In genomic region chr1:28756846-28757245, GRCh38 we compare ENCODE assay signal across 15 cellular contexts. TPM values are rescaled to one million over a fixed set of nuclear protein-coding genes. Genes with fewer than 3 reads are reported as not detected.
DNase-seq lines count a peak whose midpoint lies in the region; ATAC-seq and TF ChIP-seq lines count a peak whose summit lies in the region.
"Had no signal": no experiment of that assay in that cellular context is flagged by ENCODE, and none has a peak within 500 bp of the region (broad histone marks: within the 10 kb centered on the region; RNA-seq: fewer than 3 reads in every experiment).

No MANE protein-coding gene starts in this region.

- peak; percentile 34; the same call in 1 of the 2 replicates for TF ChIP-seq RAD21 in SK-N-SH (IDR thresholded peaks at IDR 0.05; ENCODE audit: low read length)

- H3F3A ChIP-seq in SK-N-SH (replicated peaks; ENCODE audit: insufficient read depth): peaks cover 8% of the 10 kb centered on the region

- no peak overlapping the region for H3K4me3 Mint-ChIP-seq in activated naive CD4-positive, alpha-beta T cell treated with anti-CD3 and anti-CD28 coated beads for 36 hours
- no peak overlapping the region for H3K4me3 Mint-ChIP-seq in activated naive CD4-positive, alpha-beta T cell treated with anti-CD3 and anti-CD28 coated beads, Interleukin-2, amount 10 ng/mL, durations not matched to agents 7 days and 5 days
- H3K4me3 Mint-ChIP-seq: T-helper 1 cell treated with Interleukin-12 subunit alpha and Interleukin-12 subunit beta and Interleukin-4 antibody, amounts not matched to agents 30 μg/mL and 1 μg/mL, for 36 hours had no signal

- peaks cover 23% of the 10 kb centered on the region for H3K36me3 Mint-ChIP-seq in activated naive CD4-positive, alpha-beta T cell treated with anti-CD3 and anti-CD28 coated beads for 36 hours (ENCODE audit: low read depth)
- H3K36me3 Mint-ChIP-seq in activated naive CD4-positive, alpha-beta T cell treated with anti-CD3 and anti-CD28 coated beads, Interleukin-2, amount 10 ng/mL, durations not matched to agents 7 days and 5 days: peaks cover 18% of the 10 kb centered on the region

- H3K4me3 ChIP-seq in SK-N-SH (ENCODE audit: low read depth in 2 of 2, low read length in 1 of 2) (no peak overlapping the region), fibroblast of villous mesenchyme (ENCODE audit: low read depth, low read length) (no peak overlapping the region), retinal pigment epithelial cell (ENCODE audit: low read length) (no peak overlapping the region)
- H3K4me3 ChIP-seq: BLaER1 treated with 17β-estradiol and CSF1 and Interleukin-3, amounts not matched to agents 10 nM and 100 nM; pancreas had no signal

- ATAC-seq in HG03571 (IDR thresholded peaks at IDR 0.05; ENCODE audit: unreplicated experiment): no peak
- no peak for ATAC-seq in HG02884 (IDR thresholded peaks at IDR 0.05; ENCODE audit: unreplicated experiment)

- H4K20me1 ChIP-seq in SK-N-SH (ENCODE audit: insufficient read depth): peaks cover 100% of the 10 kb centered on the region

- H3K9me3 Mint-ChIP-seq in activated naive CD4-positive, alpha-beta T cell treated with anti-CD3 and anti-CD28 coated beads for 36 hours: no peaks in the 10 kb centered on the region
- H3K9me3 Mint-ChIP-seq in activated naive CD4-positive, alpha-beta T cell treated with anti-CD3 and anti-CD28 coated beads, Interleukin-2, amount 10 ng/mL, durations not matched to agents 7 days and 5 days: no peaks in the 10 kb centered on the region
- H3K9me3 Mint-ChIP-seq: T-helper 1 cell treated with Interleukin-12 subunit alpha and Interleukin-12 subunit beta and Interleukin-4 antibody, amounts not matched to agents 30 μg/mL and 1 μg/mL, for 36 hours had no signal

- peaks cover 100% of the 10 kb centered on the region for H3K79me2 ChIP-seq in SK-N-SH (ENCODE audit: insufficient read depth)

- no peak for TF ChIP-seq EP300 in SK-N-SH (IDR thresholded peaks at IDR 0.05; ENCODE audit: borderline replicate concordance in 1 of 2, low read depth in 1 of 2, low read length in 1 of 2)

- POLR2A ChIA-PET in SK-N-SH (lab: Yijun Ruan, JAX): no interaction called here

- peaks cover 26 to 35% of the 10 kb centered on the region in 2 experiments for H3K36me3 ChIP-seq in SK-N-SH (replicated peaks in 1 of 2; ENCODE audit: control insufficient read depth in 1 of 2, insufficient read depth in 2 of 2, low read length in 1 of 2)
- H3K36me3 ChIP-seq: pancreas had no signal

- no peak overlapping the region for H3K27ac ChIP-seq in SK-N-SH (ENCODE audit: low read depth in 2 of 2, low read length in 1 of 2)
- H3K27ac ChIP-seq: BLaER1 treated with 17β-estradiol and CSF1 and Interleukin-3, amounts not matched to agents 10 nM and 100 nM; pancreas had no signal

- H3K4me1 ChIP-seq in SK-N-SH (ENCODE audit: control insufficient read depth in 1 of 2, insufficient read depth in 2 of 2, low read depth in 1 of 2, low read length in 1 of 2): peaks cover 4 to 5% of the 10 kb centered on the region in 2 experiments; a peak in 3 of 4 replicates

- TF ChIP-seq CTCF in SK-N-SH (IDR thresholded peaks at IDR 0.05) (peak; percentile 26), fibroblast of villous mesenchyme (IDR thresholded peaks at IDR 0.05; ENCODE audit: insufficient read depth, low read depth, low read length) (peak; percentile 31), retinal pigment epithelial cell (conservative IDR thresholded peaks at IDR 0.05; ENCODE audit: low read depth, low read length) (peak; percentile 45)

- no peaks in the 10 kb centered on the region for H3K27me3 ChIP-seq in SK-N-SH (ENCODE audit: insufficient read depth)
- H3K27me3 ChIP-seq: BLaER1 treated with 17β-estradiol and CSF1 and Interleukin-3, amounts not matched to agents 10 nM and 100 nM; pancreas had no signal

- WGBS in SK-N-SH (ENCODE audit: low lambda C conversion rate): 66% methylated on average over 5 of the region's 5 CpGs

- no peak overlapping the region for H3K27ac Mint-ChIP-seq in activated naive CD4-positive, alpha-beta T cell treated with anti-CD3 and anti-CD28 coated beads for 36 hours
- no peak overlapping the region for H3K27ac Mint-ChIP-seq in activated naive CD4-positive, alpha-beta T cell treated with anti-CD3 and anti-CD28 coated beads, Interleukin-2, amount 10 ng/mL, durations not matched to agents 7 days and 5 days
- H3K27ac Mint-ChIP-seq: T-helper 1 cell treated with Interleukin-12 subunit alpha and Interleukin-12 subunit beta and Interleukin-4 antibody, amounts not matched to agents 30 μg/mL and 1 μg/mL, for 36 hours had no signal

- no peaks in the 10 kb centered on the region for H3K9me2 ChIP-seq in SK-N-SH

- intact Hi-C loops in activated naive CD4-positive, alpha-beta T cell treated with anti-CD3 and anti-CD28 coated beads for 36 hours (cut with micrococcal nuclease): loop anchor here (5.0 kb wide), 1 partner anchor 115 kb away; the partner anchor contains the start of gene TAF12

- no peaks in the 10 kb centered on the region for H3K9me3 ChIP-seq in SK-N-SH
- H3K9me3 ChIP-seq: BLaER1 treated with 17β-estradiol and CSF1 and Interleukin-3, amounts not matched to agents 10 nM and 100 nM; pancreas had no signal

- CTCF ChIA-PET in activated naive CD4-positive, alpha-beta T cell treated with anti-CD3 and anti-CD28 coated beads for 36 hours (lab: Charles Lee): interaction anchor here (1.0 kb wide), 1 partner anchor 120 kb away, joined by 3 read pairs; no protein-coding TSS in a partner anchor
- CTCF ChIA-PET in activated naive CD4-positive, alpha-beta T cell treated with anti-CD3 and anti-CD28 coated beads, Interleukin-2, amount 10 ng/mL, durations not matched to agents 7 days and 5 days (lab: Charles Lee): interaction anchor here (0.5 to 0.9 kb wide), 2 partner anchors 11 to 36 kb away, joined by 3 read pairs; no protein-coding TSS in a partner anchor
- CTCF ChIA-PET in SK-N-SH (lab: Yijun Ruan, JAX): interaction anchor here (1.0 to 2.5 kb wide), 6 partner anchors 13 to 120 kb away, joined by 3 to 11 read pairs (median 3); partner anchors contain the start of gene YTHDF2

- H3K9ac ChIP-seq in SK-N-SH: no peak overlapping the region

- peak; percentile 22 for DNase-seq in activated naive CD4-positive, alpha-beta T cell treated with anti-CD3 and anti-CD28 coated beads for 36 hours
- DNase-seq in activated naive CD4-positive, alpha-beta T cell treated with anti-CD3 and anti-CD28 coated beads, Interleukin-2, amount 10 ng/mL, durations not matched to agents 7 days and 5 days: no peak
- no peak for DNase-seq in SK-N-SH
- DNase-seq in fibroblast of villous mesenchyme (ENCODE audit: low read depth): no peak
- DNase-seq in retinal pigment epithelial cell (ENCODE audit: low read depth): no peak
- no peak for DNase-seq in NCI-H2171 (lab: John Stamatoyannopoulos, UW)
- DNase-seq: activated T-cell treated with anti-CD3 and anti-CD28 coated beads for 4 hours, Karpas-422, NCI-H748 treated with DMSO at 0.1 percent for 48 hours, pancreas had no signal

- H2AFZ ChIP-seq in SK-N-SH (ENCODE audit: low read depth): no peak overlapping the region

- no peaks in the 10 kb centered on the region for H3K27me3 Mint-ChIP-seq in activated naive CD4-positive, alpha-beta T cell treated with anti-CD3 and anti-CD28 coated beads for 36 hours (ENCODE audit: low read depth)
- H3K27me3 Mint-ChIP-seq in activated naive CD4-positive, alpha-beta T cell treated with anti-CD3 and anti-CD28 coated beads, Interleukin-2, amount 10 ng/mL, durations not matched to agents 7 days and 5 days: no peaks in the 10 kb centered on the region

- 0 out of 2 replicates have a peak overlapping the region, but pooled peaks have one; percentile 9 for H3K4me2 ChIP-seq in SK-N-SH
- H3K4me2 ChIP-seq: BLaER1 treated with 17β-estradiol and CSF1 and Interleukin-3, amounts not matched to agents 10 nM and 100 nM had no signal

- H3K4me1 Mint-ChIP-seq in activated naive CD4-positive, alpha-beta T cell treated with anti-CD3 and anti-CD28 coated beads for 36 hours (ENCODE audit: low read depth): peaks cover 31% of the 10 kb centered on the region
- peaks cover 17% of the 10 kb centered on the region for H3K4me1 Mint-ChIP-seq in activated naive CD4-positive, alpha-beta T cell treated with anti-CD3 and anti-CD28 coated beads, Interleukin-2, amount 10 ng/mL, durations not matched to agents 7 days and 5 days

TF ChIP-seq in SK-N-SH, 30 proteins besides CTCF, POLR2A, EP300 and RAD21 (continues in another document):
- TF ChIP-seq, protein P1, sequence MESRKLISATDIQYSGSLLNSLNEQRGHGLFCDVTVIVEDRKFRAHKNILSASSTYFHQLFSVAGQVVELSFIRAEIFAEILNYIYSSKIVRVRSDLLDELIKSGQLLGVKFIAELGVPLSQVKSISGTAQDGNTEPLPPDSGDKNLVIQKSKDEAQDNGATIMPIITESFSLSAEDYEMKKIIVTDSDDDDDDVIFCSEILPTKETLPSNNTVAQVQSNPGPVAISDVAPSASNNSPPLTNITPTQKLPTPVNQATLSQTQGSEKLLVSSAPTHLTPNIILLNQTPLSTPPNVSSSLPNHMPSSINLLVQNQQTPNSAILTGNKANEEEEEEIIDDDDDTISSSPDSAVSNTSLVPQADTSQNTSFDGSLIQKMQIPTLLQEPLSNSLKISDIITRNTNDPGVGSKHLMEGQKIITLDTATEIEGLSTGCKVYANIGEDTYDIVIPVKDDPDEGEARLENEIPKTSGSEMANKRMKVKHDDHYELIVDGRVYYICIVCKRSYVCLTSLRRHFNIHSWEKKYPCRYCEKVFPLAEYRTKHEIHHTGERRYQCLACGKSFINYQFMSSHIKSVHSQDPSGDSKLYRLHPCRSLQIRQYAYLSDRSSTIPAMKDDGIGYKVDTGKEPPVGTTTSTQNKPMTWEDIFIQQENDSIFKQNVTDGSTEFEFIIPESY (IDR thresholded peaks at IDR 0.05; ENCODE audit: borderline replicate concordance, low read depth): no peak

RNA-seq across cellular contexts. Expression of gene YTHDF2, which starts 20.1 kb away (rescaled TPM):
- 10 to 100 TPM; 64.9 to 66.1 TPM for total RNA-seq in activated naive CD4-positive, alpha-beta T cell treated with anti-CD3 and anti-CD28 coated beads for 36 hours
- polyA plus RNA-seq in SK-N-SH (2012; rRNA removed): 45.2 and 54.8 TPM in 2 replicates
- 50.3 and 54.5 TPM in 2 replicates for polyA plus RNA-seq in SK-N-SH (2012; cell fraction: cytosol; rRNA removed)
- polyA plus RNA-seq in SK-N-SH (2012; cell fraction: nucleus; rRNA removed): 32.2 and 56.4 TPM in 2 replicates
- 55.4 and 82.9 TPM in 2 replicates for total RNA-seq in fibroblast of villous mesenchyme

RNA-seq across cellular contexts. Expression of gene OPRD1, which starts 55.1 kb away (rescaled TPM):
- total RNA-seq in activated naive CD4-positive, alpha-beta T cell treated with anti-CD3 and anti-CD28 coated beads for 36 hours: not detected
- 0.07 and 0.24 TPM in 2 replicates for polyA plus RNA-seq in SK-N-SH (2012; rRNA removed)
- polyA plus RNA-seq in SK-N-SH (2012; cell fraction: cytosol; rRNA removed): 0.10 and 0.26 TPM in 2 replicates
- polyA plus RNA-seq in SK-N-SH (2012; cell fraction: nucleus; rRNA removed): 0.27 and 0.43 TPM in 2 replicates
- total RNA-seq in fibroblast of villous mesenchyme: under 0.01 TPM in 1 of 2 replicates, not detected in the other
- polyA plus RNA-seq: urinary bladder had no signal
